Comparison of ENCODE assay signal across 8 cellular contexts in the genomic region with DNA sequence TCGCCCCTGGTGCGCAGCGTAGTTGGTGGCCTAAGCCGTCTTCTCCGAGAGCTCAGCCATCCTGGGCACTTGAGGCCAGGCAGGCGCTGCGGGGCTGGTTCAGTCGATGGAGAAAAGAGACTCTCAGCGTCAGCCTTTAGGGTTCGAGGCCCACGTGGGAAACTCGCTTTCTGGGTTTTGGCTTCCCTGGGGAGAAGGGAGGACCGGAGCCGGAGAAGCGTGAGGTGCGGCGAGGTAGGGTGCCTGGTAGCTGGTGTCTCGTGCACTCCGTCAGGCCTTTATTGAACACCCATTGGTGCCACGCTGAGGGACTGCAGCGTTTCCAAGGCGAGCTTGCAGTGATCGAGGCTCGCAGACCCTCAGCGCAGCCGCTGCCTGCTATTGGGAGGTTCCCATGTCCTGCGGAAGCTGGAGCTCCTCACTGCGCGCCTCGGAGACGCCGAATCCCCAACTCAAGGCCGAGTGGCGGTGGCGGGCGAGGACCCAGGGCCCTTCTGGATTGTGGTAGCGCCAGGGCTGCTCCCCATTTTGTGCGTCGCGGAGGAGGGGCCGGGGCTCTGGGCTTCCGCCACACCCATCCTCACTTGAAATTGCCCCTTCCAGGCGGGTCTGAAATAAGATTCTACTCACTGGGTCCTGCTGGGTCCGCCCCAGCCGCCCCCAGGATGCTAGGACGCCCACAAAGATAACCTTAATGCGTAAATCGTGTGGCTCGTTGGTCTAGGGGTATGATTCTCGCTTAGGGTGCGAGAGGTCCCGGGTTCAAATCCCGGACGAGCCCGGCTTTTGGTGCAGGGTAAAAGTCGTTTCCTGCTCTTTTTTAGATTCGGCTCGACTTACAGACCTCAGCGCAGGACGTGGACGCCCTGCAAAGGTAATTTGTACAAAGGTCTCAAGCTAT. TPM values are rescaled to one million over a fixed set of nuclear protein-coding genes. Genes with fewer than 3 reads are reported as not detected.
DNase-seq lines count a peak whose midpoint lies in the region; ATAC-seq and TF ChIP-seq lines count a peak whose summit lies in the region.

No MANE protein-coding gene starts in this region.

- H3K4me3 ChIP-seq in fibroblast of the aortic adventitia (ENCODE audit: low read depth, low read length) (peak overlapping the region; percentile 63), skin epidermis (peak overlapping the region in 4 of 7 experiments; percentile 2 to 22 (median 8))

- ATAC-seq in activated CD8-positive, alpha-beta T cell treated with anti-CD3 and anti-CD28 coated beads for 36 hours, result peak; percentile 59

- TF ChIP-seq CTCF in activated CD8-positive, alpha-beta T cell treated with anti-CD3 and anti-CD28 coated beads for 36 hours (IDR thresholded peaks at IDR 0.05), result no peak
- TF ChIP-seq CTCF in fibroblast of the aortic adventitia (IDR thresholded peaks at IDR 0.05; ENCODE audit: insufficient read depth, low read length), result no peak

- H3K27me3 Mint-ChIP-seq in IgD-negative memory B cell, result peaks cover 76% of the 10 kb centered on the region
- peaks cover 69% of the 10 kb centered on the region for H3K27me3 Mint-ChIP-seq in activated CD8-positive, alpha-beta T cell treated with anti-CD3 and anti-CD28 coated beads for 36 hours

- DNase-seq in ELF-1 (ENCODE audit: low read depth, low spot score) (peak; percentile 93), fibroblast of the aortic adventitia (ENCODE audit: low read depth) (peak; percentile 49), NCI-H2029 (lab: John Stamatoyannopoulos, UW) (no peak), superior temporal gyrus (ENCODE audit: extremely low spot score) (no peak), inferior parietal cortex (ENCODE audit: extremely low spot score) (no peak)
- peak; percentile 77 for DNase-seq in activated CD8-positive, alpha-beta T cell treated with anti-CD3 and anti-CD28 coated beads for 36 hours

- intact Hi-C loops in activated CD8-positive, alpha-beta T cell treated with anti-CD3 and anti-CD28 coated beads for 36 hours (cut with micrococcal nuclease), result loop anchor here (10.0 kb wide), 1 partner anchor 316 kb away; the partner anchor contains the start of gene CLUAP1

- no peak overlapping the region for H3K27ac ChIP-seq in skin epidermis

- peak overlapping the region; percentile 90 to 98 (median 98) for H3K27ac Mint-ChIP-seq in IgD-negative memory B cell
- H3K27ac Mint-ChIP-seq in activated CD8-positive, alpha-beta T cell treated with anti-CD3 and anti-CD28 coated beads for 36 hours, result peak overlapping the region; percentile 79

- POLR2A ChIA-PET in activated CD8-positive, alpha-beta T cell treated with anti-CD3 and anti-CD28 coated beads for 36 hours (lab: Charles Lee), result interaction anchor here (0.6 to 2.1 kb wide), 9 partner anchors 14 to 163 kb away, joined by 3 to 7 read pairs (median 3); partner anchors contain the start of gene ZNF263

- H3K4me1 Mint-ChIP-seq in IgD-negative memory B cell, result peaks cover 13 to 22% (median 16%) of the 10 kb centered on the region in 3 donors
- H3K4me1 Mint-ChIP-seq in activated CD8-positive, alpha-beta T cell treated with anti-CD3 and anti-CD28 coated beads for 36 hours (ENCODE audit: low read depth), result peaks cover 40% of the 10 kb centered on the region

- H3K4me3 Mint-ChIP-seq in IgD-negative memory B cell, result peak overlapping the region; percentile 34 to 89 (median 84)
- peak overlapping the region; percentile 73 for H3K4me3 Mint-ChIP-seq in activated CD8-positive, alpha-beta T cell treated with anti-CD3 and anti-CD28 coated beads for 36 hours

- H3K36me3 Mint-ChIP-seq in IgD-negative memory B cell, result peaks cover under 1% of the 10 kb centered on the region
- peaks cover 2% of the 10 kb centered on the region for H3K36me3 Mint-ChIP-seq in activated CD8-positive, alpha-beta T cell treated with anti-CD3 and anti-CD28 coated beads for 36 hours (ENCODE audit: low read depth)

- peaks cover 0 to 22% (median 9%) of the 10 kb centered on the region in 3 donors for H3K9me3 Mint-ChIP-seq in IgD-negative memory B cell
- no peaks in the 10 kb centered on the region for H3K9me3 Mint-ChIP-seq in activated CD8-positive, alpha-beta T cell treated with anti-CD3 and anti-CD28 coated beads for 36 hours

- CTCF ChIA-PET in activated CD8-positive, alpha-beta T cell treated with anti-CD3 and anti-CD28 coated beads for 36 hours (lab: Charles Lee), result interaction anchor here (0.8 to 1.6 kb wide), 3 partner anchors 23 to 77 kb away, joined by 3 to 4 read pairs (median 3); no protein-coding TSS in a partner anchor

RNA-seq across cellular contexts. Expression of gene OR1F1, which starts 1.2 kb away (rescaled TPM):
- polyA plus RNA-seq in IgD-negative memory B cell, result not detected
- total RNA-seq in activated CD8-positive, alpha-beta T cell treated with anti-CD3 and anti-CD28 coated beads for 36 hours, result not detected
- total RNA-seq in fibroblast of the aortic adventitia (ENCODE audit: low replicate concordance), result not detected in 2 replicates

RNA-seq across cellular contexts. Expression of gene ZNF200, which starts 45.8 kb away (rescaled TPM):
- polyA plus RNA-seq in IgD-negative memory B cell, result 8.3 TPM
- 1 to 10 TPM; 8.7 to 9.6 TPM for total RNA-seq in activated CD8-positive, alpha-beta T cell treated with anti-CD3 and anti-CD28 coated beads for 36 hours
- 6.6 and 9.7 TPM in 2 replicates for total RNA-seq in fibroblast of the aortic adventitia (ENCODE audit: low replicate concordance)

RNA-seq across cellular contexts. Expression of gene ZNF213, which starts 54.3 kb away (rescaled TPM):
- 1.9 TPM for polyA plus RNA-seq in IgD-negative memory B cell
- total RNA-seq in activated CD8-positive, alpha-beta T cell treated with anti-CD3 and anti-CD28 coated beads for 36 hours, result 1 to 10 TPM; 6.1 to 7.5 TPM
- 6.9 and 7.0 TPM in 2 replicates for total RNA-seq in fibroblast of the aortic adventitia (ENCODE audit: low replicate concordance)

Comparison
In these comparisons a context has a peak if more than half of its experiments do, and no peak if none do; other contexts are left out.
1. DNase-seq: peak in ELF-1 (single experiment), activated CD8-positive, alpha-beta T cell treated with anti-CD3 and anti-CD28 coated beads for 36 hours (single experiment) and fibroblast of the aortic adventitia (single experiment); none in NCI-H2029 (single experiment), superior temporal gyrus (single experiment) and inferior parietal cortex (single experiment).